ENCODE assay signal across 33 cellular contexts in the genomic region with DNA sequence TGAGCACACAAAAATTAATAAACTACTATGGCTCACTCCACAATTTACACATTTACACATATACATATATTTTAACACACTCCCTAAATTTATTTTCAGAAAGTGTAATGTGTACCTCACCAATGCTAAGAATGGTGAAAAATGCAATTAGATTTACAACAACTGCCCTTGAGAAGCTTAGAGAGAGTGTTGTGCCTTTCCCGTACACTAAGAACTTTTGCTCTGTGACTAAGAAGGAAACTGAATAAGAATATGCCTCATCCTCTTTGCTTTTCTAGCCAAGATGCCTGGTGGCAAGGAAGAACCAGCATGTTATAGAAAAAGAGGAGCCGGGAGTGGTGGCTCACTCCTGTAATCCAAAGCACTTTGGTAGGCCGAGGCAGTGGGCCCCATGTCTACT.
"Had no signal": no experiment of that assay in that cellular context is flagged by ENCODE, and none has a peak within 500 bp of the region (broad histone marks: within the 10 kb centered on the region; RNA-seq: fewer than 3 reads in every experiment).

No MANE protein-coding gene starts in this region.

- H3K27me3 ChIP-seq: ascending aorta, esophagus squamous epithelium, gastrocnemius medialis, hepatocyte, pancreas, uterus had no signal

- H3K4me1 ChIP-seq: ascending aorta, gastrocnemius medialis, pancreas, prostate gland, uterus had no signal

- H3K27ac ChIP-seq: ascending aorta, coronary artery, esophagus squamous epithelium, gastrocnemius medialis, hepatocyte, pancreas, prostate gland, skin epidermis, thoracic aorta, uterus, WERI-Rb-1 had no signal

- FAIRE-seq: keratinocyte, pancreas had no signal

- H3K4me3 Mint-ChIP-seq: activated CD4-positive, alpha-beta memory T cell treated with anti-CD3 and anti-CD28 coated beads, Interleukin-2, amount 10 ng/mL, durations not matched to agents 7 days and 5 days; activated CD4-positive, alpha-beta T cell treated with anti-CD3 and anti-CD28 coated beads, Interleukin-2, amount 10 ng/mL, durations not matched to agents 24 days and 14 days; activated naive CD4-positive, alpha-beta T cell treated with anti-CD3 and anti-CD28 coated beads for 36 hours; activated naive CD8-positive, alpha-beta T cell treated with anti-CD3 and anti-CD28 coated beads for 36 hours; activated T-cell treated with anti-CD3 and anti-CD28 coated beads, Interleukin-2, amount 50 U/mL, for 24 hours; brain; effector memory CD8-positive, alpha-beta T cell; mesothelial cell of epicardium; naive B cell; stimulated activated naive CD8-positive, alpha-beta T cell treated with anti-CD3 and anti-CD28 coated beads, Interleukin-15, Interleukin-2, amounts not matched to agents 100 ng/mL and 50 ng/mL, for 24 hours had no signal

- H3K27me3 Mint-ChIP-seq: activated CD4-positive, alpha-beta memory T cell treated with anti-CD3 and anti-CD28 coated beads, Interleukin-2, amount 10 ng/mL, durations not matched to agents 7 days and 5 days; activated CD4-positive, alpha-beta T cell treated with anti-CD3 and anti-CD28 coated beads, Interleukin-2, amount 10 ng/mL, durations not matched to agents 24 days and 14 days; activated naive CD8-positive, alpha-beta T cell treated with anti-CD3 and anti-CD28 coated beads for 36 hours; activated T-cell treated with anti-CD3 and anti-CD28 coated beads, Interleukin-2, amount 50 U/mL, for 24 hours; effector memory CD8-positive, alpha-beta T cell; naive B cell; stimulated activated naive CD8-positive, alpha-beta T cell treated with anti-CD3 and anti-CD28 coated beads, Interleukin-15, Interleukin-2, amounts not matched to agents 100 ng/mL and 50 ng/mL, for 24 hours had no signal

- H3K4me1 Mint-ChIP-seq: activated CD4-positive, alpha-beta memory T cell treated with anti-CD3 and anti-CD28 coated beads, Interleukin-2, amount 10 ng/mL, durations not matched to agents 7 days and 5 days; activated naive CD8-positive, alpha-beta T cell treated with anti-CD3 and anti-CD28 coated beads for 36 hours; naive B cell had no signal

- H3K9me3 ChIP-seq: ascending aorta, esophagus squamous epithelium, gastrocnemius medialis, pancreas, prostate gland, thoracic aorta, uterus had no signal

- H3K27ac Mint-ChIP-seq: activated CD4-positive, alpha-beta memory T cell treated with anti-CD3 and anti-CD28 coated beads, Interleukin-2, amount 10 ng/mL, durations not matched to agents 7 days and 5 days; activated CD4-positive, alpha-beta T cell treated with anti-CD3 and anti-CD28 coated beads, Interleukin-2, amount 10 ng/mL, durations not matched to agents 24 days and 14 days; activated naive CD4-positive, alpha-beta T cell treated with anti-CD3 and anti-CD28 coated beads for 36 hours; activated naive CD8-positive, alpha-beta T cell treated with anti-CD3 and anti-CD28 coated beads for 36 hours; activated T-cell treated with anti-CD3 and anti-CD28 coated beads, Interleukin-2, amount 50 U/mL, for 24 hours; brain; effector memory CD8-positive, alpha-beta T cell; mesothelial cell of epicardium; stimulated activated naive CD8-positive, alpha-beta T cell treated with anti-CD3 and anti-CD28 coated beads, Interleukin-15, Interleukin-2, amounts not matched to agents 100 ng/mL and 50 ng/mL, for 24 hours had no signal

- H3K9me3 Mint-ChIP-seq: activated CD4-positive, alpha-beta memory T cell treated with anti-CD3 and anti-CD28 coated beads, Interleukin-2, amount 10 ng/mL, durations not matched to agents 7 days and 5 days; activated CD4-positive, alpha-beta T cell treated with anti-CD3 and anti-CD28 coated beads, Interleukin-2, amount 10 ng/mL, durations not matched to agents 24 days and 14 days; activated naive CD4-positive, alpha-beta T cell treated with anti-CD3 and anti-CD28 coated beads for 36 hours; activated naive CD8-positive, alpha-beta T cell treated with anti-CD3 and anti-CD28 coated beads for 36 hours; activated T-cell treated with anti-CD3 and anti-CD28 coated beads, Interleukin-2, amount 50 U/mL, for 24 hours; brain; effector memory CD8-positive, alpha-beta T cell; mesothelial cell of epicardium; naive B cell; stimulated activated naive CD8-positive, alpha-beta T cell treated with anti-CD3 and anti-CD28 coated beads, Interleukin-15, Interleukin-2, amounts not matched to agents 100 ng/mL and 50 ng/mL, for 24 hours had no signal

- H3K4me3 ChIP-seq: ascending aorta, coronary artery, esophagus squamous epithelium, gastrocnemius medialis, hepatocyte, pancreas, prostate gland, skin epidermis, thoracic aorta, uterus had no signal

- DNase-seq: activated CD4-positive, alpha-beta memory T cell treated with anti-CD3 and anti-CD28 coated beads, Interleukin-2, amount 10 ng/mL, durations not matched to agents 7 days and 5 days; activated CD4-positive, alpha-beta T cell treated with anti-CD3 and anti-CD28 coated beads, Interleukin-2, amount 10 ng/mL, durations not matched to agents 24 days and 14 days; activated CD8-positive, alpha-beta memory T cell treated with anti-CD3 and anti-CD28 coated beads, Interleukin-2, amount 50 U/mL, for 48 hours; activated naive CD4-positive, alpha-beta T cell treated with anti-CD3 and anti-CD28 coated beads for 36 hours; activated naive CD8-positive, alpha-beta T cell treated with anti-CD3 and anti-CD28 coated beads for 36 hours; activated T-cell treated with anti-CD3 and anti-CD28 coated beads, Interleukin-2, amount 50 U/mL, for 24 hours; effector memory CD8-positive, alpha-beta T cell; esophagus squamous epithelium; gastrocnemius medialis; glutamatergic neuron; left cardiac atrium; mammary epithelial cell; naive B cell; pancreas; retina; stimulated activated CD4-positive, alpha-beta T cell treated with anti-CD3 and anti-CD28 coated beads, Interleukin-12 subunit alpha, Interleukin-12 subunit beta, amount 100 ng/mL, for 4 hours; stimulated activated CD4-positive, alpha-beta T cell treated with anti-CD3 and anti-CD28 coated beads, Interleukin-4, amount 100 ng/mL, for 1 hour; T1000; trophoblast cell; uterus; WERI-Rb-1 had no signal

- H3K36me3 Mint-ChIP-seq: activated naive CD8-positive, alpha-beta T cell treated with anti-CD3 and anti-CD28 coated beads for 36 hours; brain; mesothelial cell of epicardium; naive B cell had no signal

- H3K36me3 ChIP-seq: ascending aorta, esophagus squamous epithelium, gastrocnemius medialis, pancreas, prostate gland, thoracic aorta, uterus, WERI-Rb-1 had no signal

- ATAC-seq: activated CD4-positive, CD25-positive, alpha-beta regulatory T cell treated with anti-CD3 and anti-CD28 coated beads, Interleukin-2, amount 50 U/mL, for 24 hours; effector memory CD8-positive, alpha-beta T cell; gastrocnemius medialis; left cardiac atrium; pancreas; sciatic nerve had no signal
